ENCODE assay signal across 8 cellular contexts in genomic region chr11:67806728-67807127, GRCh38.
A peak's percentile ranks its signal among the peaks of the same experiment; 100 is the strongest.
DNase-seq lines count a peak whose midpoint lies in the region; ATAC-seq and TF ChIP-seq lines count a peak whose summit lies in the region.
"Not testable (repeated sequence)": the region's sequence is repeated elsewhere in the genome, so short reads cannot be mapped to it uniquely, and the experiment has no call there.

No MANE protein-coding gene starts in this region.

- intact Hi-C loops in CD4-positive, alpha-beta memory T cell (cut with micrococcal nuclease), result loop anchor here (5.0 kb wide), 1 partner anchor 196 kb away; the partner anchor contains the start of gene UNC93B1
- intact Hi-C loops in OCI-LY7 (cut with micrococcal nuclease; ENCODE audit: unreplicated experiment), result loop anchor here (5.0 kb wide), 1 partner anchor 159 kb away; no protein-coding TSS in a partner anchor
- intact Hi-C loops in activated CD8-positive, alpha-beta T cell treated with anti-CD3 and anti-CD28 coated beads for 36 hours (cut with micrococcal nuclease); tibial artery (cut with DNase I; ENCODE audit: low total_unique reads): not testable (repeated sequence)

- H3K9me2 ChIP-seq in OCI-LY7 (ENCODE audit: insufficient read depth, low read length), result not testable (repeated sequence)

- not testable (repeated sequence) for TF ChIP-seq CTCF in OCI-LY7 (conservative IDR thresholded peaks at IDR 0.05; ENCODE audit: low read length); activated CD8-positive, alpha-beta T cell treated with anti-CD3 and anti-CD28 coated beads for 36 hours (IDR thresholded peaks at IDR 0.05); nephron progenitor cell (IDR thresholded peaks at IDR 0.05); tibial artery (IDR thresholded peaks at IDR 0.05)

- not testable (repeated sequence) for H3K36me3 Mint-ChIP-seq in CD4-positive, alpha-beta memory T cell; activated CD8-positive, alpha-beta T cell treated with anti-CD3 and anti-CD28 coated beads for 36 hours (ENCODE audit: low read depth); central memory CD8-positive, alpha-beta T cell (ENCODE audit: insufficient read depth); nephron progenitor cell (ENCODE audit: low read depth)

- not testable (repeated sequence) for BruUV-seq in OCI-LY7 (replicated peaks; lab: Mats Ljungman, UMichigan)

- not testable (repeated sequence) for H3K27me3 ChIP-seq in CD4-positive, alpha-beta memory T cell (ENCODE audit: insufficient read depth, low read length); HUES64 (ENCODE audit: insufficient read depth, low read length); tibial artery

- not testable (repeated sequence) for H3K9ac ChIP-seq in HUES64 (ENCODE audit: low read depth, low read length)

- peak overlapping the region in 7 of 8 donors; percentile 89 to 96 (median 93) for H3K4me3 Mint-ChIP-seq in CD4-positive, alpha-beta memory T cell
- H3K4me3 Mint-ChIP-seq in activated CD8-positive, alpha-beta T cell treated with anti-CD3 and anti-CD28 coated beads for 36 hours, result peak overlapping the region; percentile 89
- peak overlapping the region; percentile 87 for H3K4me3 Mint-ChIP-seq in central memory CD8-positive, alpha-beta T cell
- peak overlapping the region; percentile 89 for H3K4me3 Mint-ChIP-seq in nephron progenitor cell

- peaks cover 5 to 19% (median 10%) of the 10 kb centered on the region in 4 donors for H3K4me1 Mint-ChIP-seq in CD4-positive, alpha-beta memory T cell
- peaks cover 21% of the 10 kb centered on the region for H3K4me1 Mint-ChIP-seq in activated CD8-positive, alpha-beta T cell treated with anti-CD3 and anti-CD28 coated beads for 36 hours (ENCODE audit: low read depth)
- H3K4me1 Mint-ChIP-seq in central memory CD8-positive, alpha-beta T cell, result not testable (repeated sequence)
- H3K4me1 Mint-ChIP-seq in nephron progenitor cell, result peaks cover 37% of the 10 kb centered on the region

- H3K36me3 ChIP-seq in CD4-positive, alpha-beta memory T cell (ENCODE audit: insufficient read depth, low read length); HUES64 (ENCODE audit: insufficient read depth, low read length); OCI-LY7 (ENCODE audit: insufficient read depth, low read length); tibial artery: not testable (repeated sequence)

- CTCF ChIA-PET in CD4-positive, alpha-beta memory T cell (lab: Charles Lee; ENCODE audit: partially characterized antibody), result interaction anchor here (1.5 kb wide), 1 partner anchor 177 kb away, joined by 5 read pairs; the partner anchor contains the start of gene NUDT8
- CTCF ChIA-PET in OCI-LY7 (lab: Charles Lee; ENCODE audit: unreplicated experiment); activated CD8-positive, alpha-beta T cell treated with anti-CD3 and anti-CD28 coated beads for 36 hours (lab: Charles Lee): not testable (repeated sequence)

- not testable (repeated sequence) for ATAC-seq in activated CD8-positive, alpha-beta T cell treated with anti-CD3 and anti-CD28 coated beads for 36 hours; central memory CD8-positive, alpha-beta T cell (replicated peaks; ENCODE audit: extremely low read depth, poor library complexity, severe bottlenecking)

- peak overlapping the region in 5 of 7 donors; percentile 19 to 87 (median 77) for H3K27ac Mint-ChIP-seq in CD4-positive, alpha-beta memory T cell
- not testable (repeated sequence) for H3K27ac Mint-ChIP-seq in activated CD8-positive, alpha-beta T cell treated with anti-CD3 and anti-CD28 coated beads for 36 hours; central memory CD8-positive, alpha-beta T cell (ENCODE audit: low read depth)
- H3K27ac Mint-ChIP-seq in nephron progenitor cell, result peak overlapping the region; percentile 41

- POLR2A ChIA-PET in CD4-positive, alpha-beta memory T cell (lab: Charles Lee; ENCODE audit: partially characterized antibody); OCI-LY7 (lab: Charles Lee); activated CD8-positive, alpha-beta T cell treated with anti-CD3 and anti-CD28 coated beads for 36 hours (lab: Charles Lee): not testable (repeated sequence)

- H3K27ac ChIP-seq in CD4-positive, alpha-beta memory T cell (ENCODE audit: low read depth, low read length); HUES64 (ENCODE audit: low read depth, low read length); OCI-LY7 (ENCODE audit: low read depth, low read length, poor library complexity, severe bottlenecking): not testable (repeated sequence)
- peak overlapping the region in 1 of 2 donors; percentile 86 for H3K27ac ChIP-seq in tibial artery

- WGBS in HUES64, result 63% methylated on average over 2 of the region's 6 CpGs

- H3K4me1 ChIP-seq in CD4-positive, alpha-beta memory T cell (ENCODE audit: insufficient read depth, low read length); HUES64 (ENCODE audit: insufficient read depth, low read length): not testable (repeated sequence)
- H3K4me1 ChIP-seq in OCI-LY7 (ENCODE audit: insufficient read depth, low read length, poor library complexity, severe bottlenecking) (peaks cover 14% of the 10 kb centered on the region), tibial artery (peaks cover 0 to 12% (median 2%) of the 10 kb centered on the region in 4 donors)

- not testable (repeated sequence) for H3K79me2 ChIP-seq in OCI-LY7 (ENCODE audit: insufficient read depth, low read depth, low read length)

- H4K20me1 ChIP-seq in OCI-LY7 (ENCODE audit: insufficient read depth, low read length), result not testable (repeated sequence)

- not testable (repeated sequence) for H3K9me3 ChIP-seq in CD4-positive, alpha-beta memory T cell (ENCODE audit: control insufficient read depth in 1 of 2, low read length in 2 of 2); HUES64 (ENCODE audit: insufficient read depth, low read depth, low read length); OCI-LY7 (ENCODE audit: low read length); tibial artery

- peak overlapping the region; percentile 66; the same call in 1 of the 2 replicates for H3K4me2 ChIP-seq in OCI-LY7 (ENCODE audit: low read length)

- not testable (repeated sequence) for H2AFZ ChIP-seq in OCI-LY7 (ENCODE audit: low read length)

- H3K4me3 ChIP-seq in CD4-positive, alpha-beta memory T cell (ENCODE audit: low read length in 2 of 2); OCI-LY7 (ENCODE audit: low read depth, low read length, poor library complexity, severe bottlenecking): not testable (repeated sequence)
- H3K4me3 ChIP-seq in HUES64 (ENCODE audit: low read length), result peak overlapping the region; percentile 59
- peak overlapping the region; percentile 56 for H3K4me3 ChIP-seq in iPS-11a (ENCODE audit: low read depth, low read length)
- peak overlapping the region; percentile 69 to 74 for H3K4me3 ChIP-seq in tibial artery

- not testable (repeated sequence) for H3K9me3 Mint-ChIP-seq in CD4-positive, alpha-beta memory T cell; activated CD8-positive, alpha-beta T cell treated with anti-CD3 and anti-CD28 coated beads for 36 hours; central memory CD8-positive, alpha-beta T cell; nephron progenitor cell

- H3K27me3 Mint-ChIP-seq in CD4-positive, alpha-beta memory T cell; activated CD8-positive, alpha-beta T cell treated with anti-CD3 and anti-CD28 coated beads for 36 hours; central memory CD8-positive, alpha-beta T cell: not testable (repeated sequence)
- peaks cover 34% of the 10 kb centered on the region for H3K27me3 Mint-ChIP-seq in nephron progenitor cell (ENCODE audit: low read depth, poor library complexity)

- not testable (repeated sequence) for DNase-seq in CD4-positive, alpha-beta memory T cell; OCI-LY7 (ENCODE audit: low spot score); activated CD8-positive, alpha-beta T cell treated with anti-CD3 and anti-CD28 coated beads for 36 hours; central memory CD8-positive, alpha-beta T cell (ENCODE audit: low spot score in 2 of 2); nephron progenitor cell; tibial artery
